In the genomic region with DNA sequence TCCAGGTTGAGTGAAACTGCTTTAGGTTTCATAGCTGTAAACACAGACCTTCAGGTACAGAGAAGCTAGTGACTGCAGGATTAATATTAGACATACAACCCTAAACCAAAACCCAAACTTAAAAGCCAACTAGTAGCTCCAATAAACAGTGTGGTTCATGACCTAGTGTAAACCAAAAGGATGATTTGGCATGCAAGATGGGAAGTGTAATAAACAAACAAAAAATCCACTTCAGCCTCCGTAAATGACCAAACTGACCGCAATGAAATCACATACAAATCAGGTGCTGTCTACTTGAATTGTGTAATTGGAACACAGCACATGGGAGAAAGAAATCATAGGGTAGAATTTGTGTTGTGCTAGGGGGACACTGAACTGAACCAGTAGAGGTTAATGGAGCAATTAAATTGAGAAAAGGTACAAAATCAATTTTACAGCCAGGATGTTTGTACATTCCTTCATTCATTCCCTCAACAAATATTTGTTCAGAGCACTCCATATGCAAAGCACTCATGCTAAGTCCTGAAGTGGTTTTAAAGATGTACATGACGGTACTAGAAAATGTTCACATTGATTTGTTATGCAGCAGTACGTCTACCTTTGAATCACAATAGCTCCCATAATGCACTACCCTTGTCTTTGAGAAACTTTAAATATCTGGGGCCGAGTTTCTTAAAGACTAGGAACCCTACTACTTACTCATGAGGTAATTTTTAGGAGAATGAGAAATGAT, we compare ENCODE assay signal across 20 cellular contexts.
"Had no signal": no experiment of that assay in that cellular context is flagged by ENCODE, and none has a peak within 500 bp of the region (broad histone marks: within the 10 kb centered on the region; RNA-seq: fewer than 3 reads in every experiment).

No MANE protein-coding gene starts in this region.

- H3K4me1 Mint-ChIP-seq: brain, neural progenitor cell had no signal

- H3K4me3 Mint-ChIP-seq: activated naive CD8-positive, alpha-beta T cell; brain; dendritic cell treated with granulocyte-macrophage colony-stimulating factor and Interleukin-4, amounts not matched to agents 40 ng/mL and 50 ng/mL, for 4 days; effector memory CD8-positive, alpha-beta T cell; neural progenitor cell had no signal

- H3K27ac Mint-ChIP-seq: activated naive CD8-positive, alpha-beta T cell; brain; dendritic cell treated with granulocyte-macrophage colony-stimulating factor and Interleukin-4, amounts not matched to agents 40 ng/mL and 50 ng/mL, for 4 days; effector memory CD8-positive, alpha-beta T cell; neural progenitor cell had no signal

- H3K27me3 ChIP-seq: neural progenitor cell had no signal

- H3K9me3 ChIP-seq: gastroesophageal sphincter, lower lobe of right lung had no signal

- H3K4me1 ChIP-seq: gastroesophageal sphincter, lower lobe of right lung, neural progenitor cell, parathyroid adenoma had no signal

- H3K27me3 Mint-ChIP-seq: activated naive CD8-positive, alpha-beta T cell had no signal

- H3K9me3 Mint-ChIP-seq: dendritic cell treated with granulocyte-macrophage colony-stimulating factor and Interleukin-4, amounts not matched to agents 40 ng/mL and 50 ng/mL, for 4 days; effector memory CD8-positive, alpha-beta T cell had no signal

- H3K4me3 ChIP-seq: gastroesophageal sphincter, lower lobe of right lung, neural progenitor cell had no signal

- DNase-seq: activated CD4-positive, alpha-beta T cell treated with anti-CD3 and anti-CD28 coated beads, Interleukin-2, amount 50 U/mL, for 4 hours; activated gamma-delta T cell; activated T-cell treated with anti-CD3 and anti-CD28 coated beads, Interleukin-2, amount 50 U/mL, for 48 hours; amygdala; cerebellar nuclear complex; effector memory CD8-positive, alpha-beta T cell; kidney glomerular epithelial cell; lower lobe of right lung; midbrain; stimulated activated CD4-positive, alpha-beta T cell treated with anti-CD3 and anti-CD28 coated beads, Interleukin-4, amount 100 ng/mL, for 1 hour; stimulated activated CD8-positive, alpha-beta memory T cell treated with anti-CD3 and anti-CD28 coated beads, Interleukin-4, amount 100 ng/mL, for 48 hours; stimulated activated naive CD8-positive, alpha-beta T cell treated with anti-CD3 and anti-CD28 coated beads, Interleukin-15, Interleukin-2, amounts not matched to agents 100 U/mL and 50 U/mL, for 24 hours had no signal

- ATAC-seq: activated CD4-positive, CD25-positive, alpha-beta regulatory T cell treated with anti-CD3 and anti-CD28 coated beads, Interleukin-2, amount 50 U/mL, for 24 hours; effector memory CD8-positive, alpha-beta T cell; gastroesophageal sphincter; stimulated activated naive CD8-positive, alpha-beta T cell treated with anti-CD3 and anti-CD28 coated beads, Interleukin-15, Interleukin-2, amounts not matched to agents 100 U/mL and 50 U/mL, for 24 hours had no signal

- H3K36me3 Mint-ChIP-seq: activated naive CD8-positive, alpha-beta T cell; brain; neural progenitor cell had no signal

- H3K27ac ChIP-seq: epithelial cell of prostate, gastroesophageal sphincter, lower lobe of right lung, neural progenitor cell, parathyroid adenoma had no signal

- H3K36me3 ChIP-seq: gastroesophageal sphincter, lower lobe of right lung, neural progenitor cell had no signal
